ENCODE assay signal across 11 cellular contexts in genomic region chr1:15168479-15168878, GRCh38. TPM values are rescaled to one million over a fixed set of nuclear protein-coding genes. Genes with fewer than 3 reads are reported as not detected.
DNase-seq lines count a peak whose midpoint lies in the region; ATAC-seq, FAIRE-seq and TF ChIP-seq lines count a peak whose summit lies in the region.
"Had no signal": no experiment of that assay in that cellular context is flagged by ENCODE, and none has a peak within 500 bp of the region (broad histone marks: within the 10 kb centered on the region; RNA-seq: fewer than 3 reads in every experiment).

No MANE protein-coding gene starts in this region.

- H3K36me3 ChIP-seq in endothelial cell of umbilical vein (ENCODE audit: control insufficient read depth in 2 of 2, extremely low read depth in 1 of 2, insufficient read depth in 2 of 2, low read length in 2 of 2) (no peaks in the 10 kb centered on the region), osteoblast (ENCODE audit: insufficient read depth, low read length) (no peaks in the 10 kb centered on the region)

- H3K27me3 ChIP-seq in endothelial cell of umbilical vein (ENCODE audit: control insufficient read depth in 2 of 2, insufficient read depth in 2 of 2, low read length in 2 of 2) (no peaks in the 10 kb centered on the region), osteoblast (ENCODE audit: insufficient read depth, low read length) (no peaks in the 10 kb centered on the region)

- dilution Hi-C loops in endothelial cell of umbilical vein (cut with MboI; ENCODE audit: extremely low pct_ligation_motif_present, low sequenced_read_pairs): no loop called here

- no peak for TF ChIP-seq CTCF in endothelial cell of umbilical vein (IDR thresholded peaks at IDR 0.05; ENCODE audit: extremely low read depth in 1 of 2, insufficient read depth in 1 of 2, low read depth in 1 of 2, low read length in 2 of 2)
- TF ChIP-seq CTCF in osteoblast (IDR thresholded peaks at IDR 0.05; ENCODE audit: extremely low read depth, low read depth, low read length): peak; percentile 19

- H4K20me1 ChIP-seq in endothelial cell of umbilical vein (replicated peaks; ENCODE audit: control insufficient read depth, extremely low read depth, insufficient read depth, low read length) (no peaks in the 10 kb centered on the region), osteoblast (ENCODE audit: insufficient read depth, low read length) (no peaks in the 10 kb centered on the region)

- H3K4me2 ChIP-seq in endothelial cell of umbilical vein (ENCODE audit: insufficient read depth, low read length): no peak overlapping the region
- H3K4me2 ChIP-seq in osteoblast (ENCODE audit: insufficient read depth, low read length): peak overlapping the region; percentile 7

- no peak overlapping the region for H3K9ac ChIP-seq in endothelial cell of umbilical vein (replicated peaks; ENCODE audit: extremely low read depth, insufficient read depth, low read length)

- H3K9me3 ChIP-seq in endothelial cell of umbilical vein (replicated peaks; ENCODE audit: control insufficient read depth, insufficient read depth, low read length) (no peaks in the 10 kb centered on the region), osteoblast (ENCODE audit: low read depth, low read length) (no peaks in the 10 kb centered on the region)

- H3K9me1 ChIP-seq in endothelial cell of umbilical vein (replicated peaks; ENCODE audit: control insufficient read depth, extremely low read depth, insufficient read depth, low read length): no peaks in the 10 kb centered on the region

- H3K4me1 ChIP-seq in endothelial cell of umbilical vein (ENCODE audit: control insufficient read depth, extremely low read depth, insufficient read depth, low read length) (peaks cover 3% of the 10 kb centered on the region), osteoblast (ENCODE audit: insufficient read depth, low read length) (peaks cover 26% of the 10 kb centered on the region)

- CTCF ChIA-PET in endothelial cell of umbilical vein (lab: Charles Lee): interaction anchor here (0.5 to 2.7 kb wide), 15 partner anchors 8 to 104 kb away, joined by 3 to 9 read pairs (median 5); partner anchors contain the start of gene TMEM51

- BruUV-seq in endothelial cell of umbilical vein (replicated peaks; lab: Mats Ljungman, UMichigan): no TSS peak

- peak; percentile 79 for FAIRE-seq in endothelial cell of umbilical vein (lab: Jason Lieb, UNC)
- FAIRE-seq: frontal cortex had no signal

- ATAC-seq in HG02981 (IDR thresholded peaks at IDR 0.05; ENCODE audit: unreplicated experiment): no peak
- ATAC-seq: activated T-cell treated with anti-CD3 and anti-CD28 coated beads, Interleukin-2, amount 50 U/mL, for 72 hours had no signal

- no peak for TF ChIP-seq POLR2A in endothelial cell of umbilical vein (IDR thresholded peaks at IDR 0.05; ENCODE audit: low read depth, low read length)

- H2AFZ ChIP-seq in endothelial cell of umbilical vein (ENCODE audit: low read depth, low read length): no peak overlapping the region
- H2AFZ ChIP-seq in osteoblast (ENCODE audit: low read length): peak overlapping the region; percentile 0

- DNase-seq in EH (ENCODE audit: low read depth) (peak; percentile 70), OCI-M1 (lab: John Stamatoyannopoulos, UW) (peak; percentile 37), endothelial cell of umbilical vein (ENCODE audit: low read depth, low spot score) (peak; percentile 67), osteoblast (ENCODE audit: insufficient read length, low spot score, missing footprints) (peak; percentile 93), NCI-H526 (lab: John Stamatoyannopoulos, UW) (no peak)
- no peak for DNase-seq in effector CD4-positive, alpha-beta T cell
- no peak for DNase-seq in stimulated activated CD8-positive, alpha-beta memory T cell treated with anti-CD3 and anti-CD28 coated beads, Interleukin-4, amount 100 ng/mL, for 48 hours
- DNase-seq: activated T-cell treated with anti-CD3 and anti-CD28 coated beads, Interleukin-2, amount 50 U/mL, for 72 hours; NCI-H187 treated with DMSO at 0.1 percent for 48 hours had no signal

- POLR2A ChIA-PET in endothelial cell of umbilical vein (lab: Charles Lee): no interaction called here

- H3K27ac ChIP-seq in endothelial cell of umbilical vein (ENCODE audit: insufficient read depth, low read depth, low read length) (peak overlapping the region; percentile 25), osteoblast (ENCODE audit: low read depth, low read length) (peak overlapping the region; percentile 63)

- H3K4me3 ChIP-seq in endothelial cell of umbilical vein (replicated peaks in 1 of 3; ENCODE audit: insufficient read depth in 1 of 3, low read depth in 1 of 3, low read length in 3 of 3): no peak overlapping the region
- no peak overlapping the region for H3K4me3 ChIP-seq in osteoblast (ENCODE audit: insufficient read depth, low read length)

- intact Hi-C loops in endothelial cell of umbilical vein (cut with micrococcal nuclease): loop anchor here (1.0 kb wide), 2 partner anchors 9 to 20 kb away; no protein-coding TSS in a partner anchor

- H3K79me2 ChIP-seq in endothelial cell of umbilical vein (ENCODE audit: control insufficient read depth, insufficient read depth, low read length): peaks cover 3% of the 10 kb centered on the region
- no peaks in the 10 kb centered on the region for H3K79me2 ChIP-seq in osteoblast (ENCODE audit: insufficient read depth, low read length)

TF ChIP-seq in endothelial cell of umbilical vein, 7 proteins besides CTCF, POLR2A, EP300 and RAD21:
- TF ChIP-seq FOS (IDR thresholded peaks at IDR 0.05; ENCODE audit: borderline replicate concordance, insufficient read depth, low read length) (peak; percentile 26), JUN (IDR thresholded peaks at IDR 0.05; ENCODE audit: borderline replicate concordance, insufficient read depth, insufficient read length, low read depth) (no peak), POLR2AphosphoS5 (IDR thresholded peaks at IDR 0.05; ENCODE audit: insufficient read depth, low read depth, low read length) (no peak), MAX (IDR thresholded peaks at IDR 0.05; ENCODE audit: insufficient read depth, insufficient read length) (no peak)

RNA-seq across cellular contexts. Expression of gene TMEM51, which starts 14.9 kb away (rescaled TPM):
- total RNA-seq in endothelial cell of umbilical vein (10.5 and 13.7 TPM in 2 replicates), osteoblast (0.59 and 0.72 TPM in 2 replicates)
- polyA plus RNA-seq in endothelial cell of umbilical vein: 11.5 and 13.9 TPM in 2 replicates
- polyA plus RNA-seq in endothelial cell of umbilical vein (2011; cell fraction: cytosol; rRNA removed): 10.1 TPM in 2 replicates
- polyA plus RNA-seq in endothelial cell of umbilical vein (2011; cell fraction: nucleus; rRNA removed): 9.5 and 11.3 TPM in 2 replicates
- 8.6 and 8.9 TPM in 2 replicates for polyA plus RNA-seq in endothelial cell of umbilical vein (2012)
- polyA minus RNA-seq in endothelial cell of umbilical vein: 5.9 and 8.2 TPM in 2 replicates
- polyA minus RNA-seq in endothelial cell of umbilical vein (2011; cell fraction: cytosol; rRNA and poly(A)+ RNA removed): 3.9 TPM
- 2.6 and 3.5 TPM in 2 replicates for polyA minus RNA-seq in endothelial cell of umbilical vein (2011; cell fraction: nucleus; rRNA and poly(A)+ RNA removed)
- total RNA-seq: activated T-cell treated with anti-CD3 and anti-CD28 coated beads, Interleukin-2, amount 50 U/mL, for 72 hours had no signal

Comparison
In these comparisons a context has a peak if more than half of its experiments do, and no peak if none do; other contexts are left out.
1. DNase-seq: peak in EH (single experiment), OCI-M1 (single experiment), endothelial cell of umbilical vein (single experiment) and osteoblast (single experiment); none in effector CD4-positive, alpha-beta T cell (single experiment), stimulated activated CD8-positive, alpha-beta memory T cell treated with anti-CD3 and anti-CD28 coated beads, Interleukin-4, amount 100 ng/mL, for 48 hours (single experiment) and NCI-H526 (0 of 2).